Comparison of ENCODE assay signal across 17 cellular contexts in genomic region chr15:71080705-71081104, GRCh38. TPM values are rescaled to one million over a fixed set of nuclear protein-coding genes. Genes with fewer than 3 reads are reported as not detected.
DNase-seq lines count a peak whose midpoint lies in the region; ATAC-seq and TF ChIP-seq lines count a peak whose summit lies in the region.
"Had no signal": no experiment of that assay in that cellular context is flagged by ENCODE, and none has a peak within 500 bp of the region (broad histone marks: within the 10 kb centered on the region; RNA-seq: fewer than 3 reads in every experiment).

No MANE protein-coding gene starts in this region.

- H3K27me3 Mint-ChIP-seq in mesothelial cell of epicardium (ENCODE audit: low read depth), result peaks cover 11% of the 10 kb centered on the region

- H3K4me1 Mint-ChIP-seq in mesothelial cell of epicardium, result peaks cover 13% of the 10 kb centered on the region
- H3K4me1 Mint-ChIP-seq: activated CD4-positive, alpha-beta T cell treated with anti-CD3 and anti-CD28 coated beads, Interleukin-2, amount 10 ng/mL, durations not matched to agents 7 days and 5 days; neural crest cell had no signal

- H3K36me3 Mint-ChIP-seq in mesothelial cell of epicardium, result no peaks in the 10 kb centered on the region

- no peak overlapping the region for H3K27ac Mint-ChIP-seq in mesothelial cell of epicardium
- H3K27ac Mint-ChIP-seq: activated CD4-positive, alpha-beta T cell treated with anti-CD3 and anti-CD28 coated beads, Interleukin-2, amount 10 ng/mL, durations not matched to agents 7 days and 5 days; activated T-helper 2 cell treated with anti-CD3 and anti-CD28 coated beads, Interferon-gamma antibody, Interleukin-2, Interleukin-4, amounts not matched to agents 10 μg/mL and 5 μg/mL and 100 μg/mL, durations not matched to agents 14 hours and 24 hours and 36 hours; T-helper 1 cell treated with Interleukin-12 subunit alpha and Interleukin-12 subunit beta and Interleukin-4 antibody, amounts not matched to agents 30 μg/mL and 1 μg/mL, for 36 hours had no signal

- H3K9me3 Mint-ChIP-seq in mesothelial cell of epicardium, result peaks cover 8% of the 10 kb centered on the region
- H3K9me3 Mint-ChIP-seq: activated CD4-positive, alpha-beta T cell treated with anti-CD3 and anti-CD28 coated beads, Interleukin-2, amount 10 ng/mL, durations not matched to agents 7 days and 5 days; activated T-helper 2 cell treated with anti-CD3 and anti-CD28 coated beads, Interferon-gamma antibody, Interleukin-2, Interleukin-4, amounts not matched to agents 10 μg/mL and 5 μg/mL and 100 μg/mL, durations not matched to agents 14 hours and 24 hours and 36 hours had no signal

- H3K4me3 Mint-ChIP-seq in mesothelial cell of epicardium, result no peak overlapping the region
- H3K4me3 Mint-ChIP-seq: activated CD4-positive, alpha-beta T cell treated with anti-CD3 and anti-CD28 coated beads, Interleukin-2, amount 10 ng/mL, durations not matched to agents 7 days and 5 days; neural crest cell; T-helper 1 cell treated with Interleukin-12 subunit alpha and Interleukin-12 subunit beta and Interleukin-4 antibody, amounts not matched to agents 30 μg/mL and 1 μg/mL, for 36 hours had no signal

- H3K4me3 ChIP-seq in AG10803 (ENCODE audit: low read length), result no peak overlapping the region
- H3K4me3 ChIP-seq in epithelial cell of esophagus (ENCODE audit: low read length), result no peak overlapping the region
- H3K4me3 ChIP-seq: BLaER1, esophagus squamous epithelium had no signal

- no peak for TF ChIP-seq CTCF in AG10803 (conservative IDR thresholded peaks at IDR 0.05; ENCODE audit: low read length)
- no peak for TF ChIP-seq CTCF in epithelial cell of esophagus (IDR thresholded peaks at IDR 0.05; ENCODE audit: insufficient read depth, low read depth, low read length, missing control alignments)
- TF ChIP-seq CTCF in mesothelial cell of epicardium (IDR thresholded peaks at IDR 0.05; ENCODE audit: unreplicated experiment), result no peak

- ATAC-seq in GM19035 (IDR thresholded peaks at IDR 0.05; ENCODE audit: unreplicated experiment) (no peak), HG03280 (IDR thresholded peaks at IDR 0.05; ENCODE audit: unreplicated experiment) (no peak)

- DNase-seq in AG10803 (ENCODE audit: low read depth) (peak; percentile 95), MV-4-11 (lab: John Stamatoyannopoulos, UW) (peak; percentile 26), epithelial cell of esophagus (ENCODE audit: low read depth) (peak; percentile 83), myocyte (ENCODE audit: low read depth) (peak; percentile 13), mesothelial cell of epicardium (ENCODE audit: low spot score in 2 of 2, unreplicated experiment in 2 of 2) (no peak), NCI-H748 treated with DMSO at 0.1 percent for 48 hours (lab: John Stamatoyannopoulos, UW) (no peak)
- DNase-seq: activated CD4-positive, alpha-beta T cell treated with anti-CD3 and anti-CD28 coated beads, Interleukin-2, amount 10 ng/mL, durations not matched to agents 7 days and 5 days; cerebellar nuclear complex; esophagus squamous epithelium; KG1; stimulated activated CD4-positive, alpha-beta T cell treated with anti-CD3 and anti-CD28 coated beads, Interleukin-12 subunit alpha, Interleukin-12 subunit beta, amount 100 ng/mL, for 4 hours had no signal

RNA-seq across cellular contexts. Expression of gene THSD4, which starts 34.6 kb away (rescaled TPM):
- total RNA-seq in myocyte (1.6 and 2.7 TPM in 2 replicates), mesothelial cell of epicardium (82.0 to 93.9 TPM (median 83.4 TPM) in 3 replicates)
- polyA plus RNA-seq in myocyte (2012), result 1.1 TPM
- total RNA-seq: activated CD4-positive, alpha-beta T cell treated with anti-CD3 and anti-CD28 coated beads, Interleukin-2, amount 10 ng/mL, durations not matched to agents 7 days and 5 days; activated T-helper 2 cell treated with anti-CD3 and anti-CD28 coated beads, Interferon-gamma antibody, Interleukin-2, Interleukin-4, amounts not matched to agents 10 μg/mL and 5 μg/mL and 100 μg/mL, durations not matched to agents 14 hours and 24 hours and 36 hours had no signal

Comparison
In these comparisons a context has a peak if more than half of its experiments do, and no peak if none do; other contexts are left out.
1. DNase-seq: peak in AG10803 (single experiment), MV-4-11 (single experiment), epithelial cell of esophagus (single experiment) and myocyte (single experiment); none in mesothelial cell of epicardium (0 of 2) and NCI-H748 treated with DMSO at 0.1 percent for 48 hours (single experiment).
2. RNA of gene THSD4, which starts 34.6 kb away (total RNA-seq): 82.0 to 93.9 TPM in mesothelial cell of epicardium; 1.6 to 2.7 TPM in myocyte; every median in the first group is over 10 times any median in the second.